8 cellular contexts compared by ENCODE assay signal in genomic region chr1:45803781-45804670, GRCh38. TPM values are rescaled to one million over a fixed set of nuclear protein-coding genes. Genes with fewer than 3 reads are reported as not detected.
A peak's percentile ranks its signal among the peaks of the same experiment; 100 is the strongest.
DNase-seq lines count a peak whose midpoint lies in the region; ATAC-seq and FAIRE-seq lines count a peak whose summit lies in the region.
"Not testable (repeated sequence)": the region's sequence is repeated elsewhere in the genome, so short reads cannot be mapped to it uniquely, and the experiment has no call there.

No MANE protein-coding gene starts in this region.

- not testable (repeated sequence) for H3K27me3 Mint-ChIP-seq in stimulated activated naive CD8-positive, alpha-beta T cell treated with anti-CD3 and anti-CD28 coated beads, Interleukin-15, Interleukin-2, amounts not matched to agents 100 ng/mL and 50 ng/mL, for 24 hours

- peaks cover 10% of the 10 kb centered on the region for H3K4me1 ChIP-seq in mucosa of stomach (ENCODE audit: control insufficient read depth, insufficient read depth, low read length)

- H3K27ac Mint-ChIP-seq in activated naive CD4-positive, alpha-beta T cell treated with anti-CD3 and anti-CD28 coated beads, Interleukin-2, amount 50 U/mL, for 72 hours, result peak overlapping the region; percentile 65 to 90
- peak overlapping the region; percentile 84 for H3K27ac Mint-ChIP-seq in stimulated activated naive CD8-positive, alpha-beta T cell treated with anti-CD3 and anti-CD28 coated beads, Interleukin-15, Interleukin-2, amounts not matched to agents 100 ng/mL and 50 ng/mL, for 24 hours

- H3K36me3 ChIP-seq in mucosa of stomach (ENCODE audit: control insufficient read depth, insufficient read depth, low read length), result not testable (repeated sequence)

- FAIRE-seq in frontal cortex (lab: Jason Lieb, UNC), result not testable (repeated sequence)

- H3K9ac ChIP-seq in mucosa of stomach (ENCODE audit: low read length), result peak overlapping the region; percentile 72

- peaks cover 13 to 20% of the 10 kb centered on the region in 2 donors for H3K36me3 Mint-ChIP-seq in activated naive CD4-positive, alpha-beta T cell treated with anti-CD3 and anti-CD28 coated beads, Interleukin-2, amount 50 U/mL, for 72 hours
- peaks cover 12% of the 10 kb centered on the region for H3K36me3 Mint-ChIP-seq in stimulated activated naive CD8-positive, alpha-beta T cell treated with anti-CD3 and anti-CD28 coated beads, Interleukin-15, Interleukin-2, amounts not matched to agents 100 ng/mL and 50 ng/mL, for 24 hours (ENCODE audit: low read depth)

- H3K4me3 ChIP-seq in mucosa of stomach (ENCODE audit: low read length), result not testable (repeated sequence)

- DNase-seq in DMS53 (lab: John Stamatoyannopoulos, UW), result peak; percentile 45
- peak; percentile 51 for DNase-seq in HT-29 (ENCODE audit: low spot score)
- DNase-seq in RKO (ENCODE audit: low spot score), result peak; percentile 55
- not testable (repeated sequence) for DNase-seq in activated naive CD4-positive, alpha-beta T cell treated with anti-CD3 and anti-CD28 coated beads, Interleukin-2, amount 50 U/mL, for 72 hours (ENCODE audit: low spot score in 2 of 2)
- peak; percentile 28 to 48 for DNase-seq in frontal cortex (ENCODE audit: low spot score in 2 of 2)

- not testable (repeated sequence) for H3K9me3 ChIP-seq in mucosa of stomach (ENCODE audit: control insufficient read depth, low read length)

- peaks cover 32% of the 10 kb centered on the region for H3K4me1 Mint-ChIP-seq in stimulated activated naive CD8-positive, alpha-beta T cell treated with anti-CD3 and anti-CD28 coated beads, Interleukin-15, Interleukin-2, amounts not matched to agents 100 ng/mL and 50 ng/mL, for 24 hours (ENCODE audit: low read depth)

- ATAC-seq in GM21619 (IDR thresholded peaks at IDR 0.05; ENCODE audit: unreplicated experiment), result peak; percentile 24
- peak; percentile 7 to 19 for ATAC-seq in activated naive CD4-positive, alpha-beta T cell treated with anti-CD3 and anti-CD28 coated beads, Interleukin-2, amount 50 U/mL, for 72 hours

- H3K4me3 Mint-ChIP-seq in stimulated activated naive CD8-positive, alpha-beta T cell treated with anti-CD3 and anti-CD28 coated beads, Interleukin-15, Interleukin-2, amounts not matched to agents 100 ng/mL and 50 ng/mL, for 24 hours, result peak overlapping the region; percentile 97

- H3K9me3 Mint-ChIP-seq in activated naive CD4-positive, alpha-beta T cell treated with anti-CD3 and anti-CD28 coated beads, Interleukin-2, amount 50 U/mL, for 72 hours; stimulated activated naive CD8-positive, alpha-beta T cell treated with anti-CD3 and anti-CD28 coated beads, Interleukin-15, Interleukin-2, amounts not matched to agents 100 ng/mL and 50 ng/mL, for 24 hours: not testable (repeated sequence)

- H3K27me3 ChIP-seq in mucosa of stomach (ENCODE audit: control insufficient read depth, insufficient read depth, low read length), result not testable (repeated sequence)

RNA-seq across cellular contexts. Expression of gene MAST2, which starts 0.6 kb away (rescaled TPM):
- 25.4 and 27.0 TPM in 2 replicates for total RNA-seq in HT-29 (2014; rRNA removed; shearing (Covaris generic))
- 10 to 100 TPM; 22.3 to 39.6 TPM for total RNA-seq in activated naive CD4-positive, alpha-beta T cell treated with anti-CD3 and anti-CD28 coated beads, Interleukin-2, amount 50 U/mL, for 72 hours
- total RNA-seq in frontal cortex, result 45.2 TPM

RNA-seq across cellular contexts. Expression of gene IPP, which starts 53.6 kb away (rescaled TPM):
- total RNA-seq in HT-29 (2014; rRNA removed; shearing (Covaris generic)), result 1.5 and 2.9 TPM in 2 replicates
- total RNA-seq in activated naive CD4-positive, alpha-beta T cell treated with anti-CD3 and anti-CD28 coated beads, Interleukin-2, amount 50 U/mL, for 72 hours, result 10 to 100 TPM; 13.8 to 16.3 TPM
- total RNA-seq in frontal cortex, result 10.2 TPM
